Comparison of ENCODE assay signal across 2 cellular contexts in the genomic region with DNA sequence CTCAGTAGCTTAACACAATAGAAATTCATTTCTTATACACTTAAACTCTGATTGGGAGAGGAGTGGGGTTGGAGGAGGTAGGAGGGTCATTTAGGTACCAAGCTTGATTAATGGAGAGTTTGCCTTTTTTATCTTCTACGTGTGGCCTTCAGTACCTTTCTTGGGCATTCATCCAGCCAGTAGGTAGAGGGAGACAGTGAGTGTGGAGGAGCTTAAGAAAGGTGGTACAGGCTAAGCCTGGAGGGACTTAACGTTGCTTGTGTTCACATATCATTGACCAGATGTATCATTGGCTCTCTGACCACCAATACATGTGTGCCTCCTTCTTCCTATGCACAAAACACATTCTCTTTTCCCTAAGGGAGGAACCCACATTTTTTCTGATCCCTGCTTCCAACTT.
TF ChIP-seq lines count a peak whose summit lies in the region.

No MANE protein-coding gene starts in this region.

TF ChIP-seq in HepG2, 621 proteins besides CTCF, POLR2A, EP300 and RAD21:
- TF ChIP-seq ZNF790 (CRISPR knock-in tag; IDR thresholded peaks at IDR 0.05; ENCODE audit: borderline replicate concordance): no peak
- peak; percentile 20; the same call in 1 of the 2 replicates for TF ChIP-seq STAG1 (CRISPR knock-in tag; IDR thresholded peaks at IDR 0.05)
- no peak for TF ChIP-seq ZNF329 (CRISPR knock-in tag; IDR thresholded peaks at IDR 0.05; ENCODE audit: low read depth)
- TF ChIP-seq, protein P1, sequence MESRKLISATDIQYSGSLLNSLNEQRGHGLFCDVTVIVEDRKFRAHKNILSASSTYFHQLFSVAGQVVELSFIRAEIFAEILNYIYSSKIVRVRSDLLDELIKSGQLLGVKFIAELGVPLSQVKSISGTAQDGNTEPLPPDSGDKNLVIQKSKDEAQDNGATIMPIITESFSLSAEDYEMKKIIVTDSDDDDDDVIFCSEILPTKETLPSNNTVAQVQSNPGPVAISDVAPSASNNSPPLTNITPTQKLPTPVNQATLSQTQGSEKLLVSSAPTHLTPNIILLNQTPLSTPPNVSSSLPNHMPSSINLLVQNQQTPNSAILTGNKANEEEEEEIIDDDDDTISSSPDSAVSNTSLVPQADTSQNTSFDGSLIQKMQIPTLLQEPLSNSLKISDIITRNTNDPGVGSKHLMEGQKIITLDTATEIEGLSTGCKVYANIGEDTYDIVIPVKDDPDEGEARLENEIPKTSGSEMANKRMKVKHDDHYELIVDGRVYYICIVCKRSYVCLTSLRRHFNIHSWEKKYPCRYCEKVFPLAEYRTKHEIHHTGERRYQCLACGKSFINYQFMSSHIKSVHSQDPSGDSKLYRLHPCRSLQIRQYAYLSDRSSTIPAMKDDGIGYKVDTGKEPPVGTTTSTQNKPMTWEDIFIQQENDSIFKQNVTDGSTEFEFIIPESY (CRISPR knock-in tag; IDR thresholded peaks at IDR 0.05): no peak
- TF ChIP-seq, protein P2, sequence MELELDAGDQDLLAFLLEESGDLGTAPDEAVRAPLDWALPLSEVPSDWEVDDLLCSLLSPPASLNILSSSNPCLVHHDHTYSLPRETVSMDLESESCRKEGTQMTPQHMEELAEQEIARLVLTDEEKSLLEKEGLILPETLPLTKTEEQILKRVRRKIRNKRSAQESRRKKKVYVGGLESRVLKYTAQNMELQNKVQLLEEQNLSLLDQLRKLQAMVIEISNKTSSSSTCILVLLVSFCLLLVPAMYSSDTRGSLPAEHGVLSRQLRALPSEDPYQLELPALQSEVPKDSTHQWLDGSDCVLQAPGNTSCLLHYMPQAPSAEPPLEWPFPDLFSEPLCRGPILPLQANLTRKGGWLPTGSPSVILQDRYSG (CRISPR knock-in tag; IDR thresholded peaks at IDR 0.05): no peak
- TF ChIP-seq, protein P3, sequence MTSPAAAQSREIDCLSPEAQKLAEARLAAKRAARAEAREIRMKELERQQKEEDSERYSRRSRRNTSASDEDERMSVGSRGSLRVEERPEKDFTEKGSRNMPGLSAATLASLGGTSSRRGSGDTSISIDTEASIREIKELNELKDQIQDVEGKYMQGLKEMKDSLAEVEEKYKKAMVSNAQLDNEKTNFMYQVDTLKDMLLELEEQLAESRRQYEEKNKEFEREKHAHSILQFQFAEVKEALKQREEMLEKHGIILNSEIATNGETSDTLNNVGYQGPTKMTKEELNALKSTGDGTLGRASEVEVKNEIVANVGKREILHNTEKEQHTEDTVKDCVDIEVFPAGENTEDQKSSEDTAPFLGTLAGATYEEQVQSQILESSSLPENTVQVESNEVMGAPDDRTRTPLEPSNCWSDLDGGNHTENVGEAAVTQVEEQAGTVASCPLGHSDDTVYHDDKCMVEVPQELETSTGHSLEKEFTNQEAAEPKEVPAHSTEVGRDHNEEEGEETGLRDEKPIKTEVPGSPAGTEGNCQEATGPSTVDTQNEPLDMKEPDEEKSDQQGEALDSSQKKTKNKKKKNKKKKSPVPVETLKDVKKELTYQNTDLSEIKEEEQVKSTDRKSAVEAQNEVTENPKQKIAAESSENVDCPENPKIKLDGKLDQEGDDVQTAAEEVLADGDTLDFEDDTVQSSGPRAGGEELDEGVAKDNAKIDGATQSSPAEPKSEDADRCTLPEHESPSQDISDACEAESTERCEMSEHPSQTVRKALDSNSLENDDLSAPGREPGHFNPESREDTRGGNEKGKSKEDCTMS (CRISPR knock-in tag; conservative IDR thresholded peaks at IDR 0.05): no peak

TF ChIP-seq in H1, 55 proteins besides CTCF, POLR2A, EP300 and RAD21:
- TF ChIP-seq CHD1 (IDR thresholded peaks at IDR 0.05; ENCODE audit: low read depth, low read length): no peak
- no peak for TF ChIP-seq NANOG (IDR thresholded peaks at IDR 0.05; ENCODE audit: insufficient read depth, low read depth, low read length, poor library complexity, severe bottlenecking)
- TF ChIP-seq, protein P4, sequence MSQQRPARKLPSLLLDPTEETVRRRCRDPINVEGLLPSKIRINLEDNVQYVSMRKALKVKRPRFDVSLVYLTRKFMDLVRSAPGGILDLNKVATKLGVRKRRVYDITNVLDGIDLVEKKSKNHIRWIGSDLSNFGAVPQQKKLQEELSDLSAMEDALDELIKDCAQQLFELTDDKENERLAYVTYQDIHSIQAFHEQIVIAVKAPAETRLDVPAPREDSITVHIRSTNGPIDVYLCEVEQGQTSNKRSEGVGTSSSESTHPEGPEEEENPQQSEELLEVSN (IDR thresholded peaks at IDR 0.05): no peak
- no peak for TF ChIP-seq SP4 (IDR thresholded peaks at IDR 0.05; ENCODE audit: low read length)
- no peak for TF ChIP-seq GTF2F1 (IDR thresholded peaks at IDR 0.05; ENCODE audit: borderline replicate concordance, low read depth, low read length)
